ENCODE assay signal across 1 cellular context in genomic region chr11:46293616-46294015, GRCh38.
TF ChIP-seq lines count a peak whose summit lies in the region.

No MANE protein-coding gene starts in this region.

TF ChIP-seq in GM12878, 131 proteins besides CTCF, POLR2A, EP300 and RAD21 (continued from another document):
- TF ChIP-seq, protein P1, sequence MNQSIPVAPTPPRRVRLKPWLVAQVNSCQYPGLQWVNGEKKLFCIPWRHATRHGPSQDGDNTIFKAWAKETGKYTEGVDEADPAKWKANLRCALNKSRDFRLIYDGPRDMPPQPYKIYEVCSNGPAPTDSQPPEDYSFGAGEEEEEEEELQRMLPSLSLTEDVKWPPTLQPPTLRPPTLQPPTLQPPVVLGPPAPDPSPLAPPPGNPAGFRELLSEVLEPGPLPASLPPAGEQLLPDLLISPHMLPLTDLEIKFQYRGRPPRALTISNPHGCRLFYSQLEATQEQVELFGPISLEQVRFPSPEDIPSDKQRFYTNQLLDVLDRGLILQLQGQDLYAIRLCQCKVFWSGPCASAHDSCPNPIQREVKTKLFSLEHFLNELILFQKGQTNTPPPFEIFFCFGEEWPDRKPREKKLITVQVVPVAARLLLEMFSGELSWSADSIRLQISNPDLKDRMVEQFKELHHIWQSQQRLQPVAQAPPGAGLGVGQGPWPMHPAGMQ (IDR thresholded peaks at IDR 0.05; ENCODE audit: borderline replicate concordance), result no peak
- TF ChIP-seq TARDBP (IDR thresholded peaks at IDR 0.05; ENCODE audit: borderline replicate concordance), result no peak
